14 cellular contexts compared by ENCODE assay signal in the genomic region with DNA sequence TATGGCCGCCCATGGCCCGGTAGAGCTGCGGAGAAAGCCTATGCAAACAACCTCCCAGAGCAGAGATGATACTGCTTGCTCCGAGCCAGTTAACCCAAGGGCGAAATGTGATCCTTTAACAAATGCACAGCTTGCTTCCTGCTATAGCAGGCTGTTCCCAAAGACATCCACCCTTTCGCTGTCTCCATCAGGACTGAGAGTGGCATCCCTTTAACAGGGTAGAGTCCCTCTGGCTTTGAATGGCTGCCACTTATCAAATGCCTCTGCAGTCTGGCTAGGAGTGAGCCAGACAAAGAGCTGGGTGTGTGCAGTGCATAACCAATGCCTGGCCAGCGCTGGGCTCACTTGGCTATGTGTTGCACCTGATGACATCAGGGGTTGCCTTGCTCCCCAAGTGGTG.
DNase-seq lines count a peak whose midpoint lies in the region; TF ChIP-seq lines count a peak whose summit lies in the region.
"Had no signal": no experiment of that assay in that cellular context is flagged by ENCODE, and none has a peak within 500 bp of the region (broad histone marks: within the 10 kb centered on the region; RNA-seq: fewer than 3 reads in every experiment).

No MANE protein-coding gene starts in this region.

- H3K9me3 ChIP-seq in hepatocyte (ENCODE audit: low read depth) (no peaks in the 10 kb centered on the region), Karpas-422 (ENCODE audit: low read length) (no peaks in the 10 kb centered on the region), Peyer's patch (no peaks in the 10 kb centered on the region)

- peak; percentile 76 for DNase-seq in NCI-H1105 treated with DMSO at 0.1 percent for 48 hours (lab: John Stamatoyannopoulos, UW)
- DNase-seq in NCI-H748 treated with DMSO at 0.1 percent for 48 hours (lab: John Stamatoyannopoulos, UW) = peak; percentile 72
- DNase-seq in hepatocyte (ENCODE audit: low spot score) = peak; percentile 24
- no peak for DNase-seq in SW480 (ENCODE audit: low spot score)
- no peak for DNase-seq in Karpas-422
- DNase-seq in Peyer's patch = no peak
- DNase-seq in CD1c-positive myeloid dendritic cell (ENCODE audit: extremely low spot score) = no peak
- DNase-seq: activated T-cell treated with anti-CD3 and anti-CD28 coated beads, Interleukin-2, amount 50 U/mL, for 4 hours; aorta; effector CD8-positive, alpha-beta T cell; GDM1; NCI-H774 had no signal

- H3K27me3 ChIP-seq in hepatocyte (no peaks in the 10 kb centered on the region), Karpas-422 (ENCODE audit: low read length) (no peaks in the 10 kb centered on the region), Peyer's patch (no peaks in the 10 kb centered on the region)

- TF ChIP-seq CTCF in C4-2B (conservative IDR thresholded peaks at IDR 0.05) = no peak
- TF ChIP-seq CTCF in hepatocyte (IDR thresholded peaks at IDR 0.05; ENCODE audit: poor library complexity) = no peak
- TF ChIP-seq CTCF in Peyer's patch (IDR thresholded peaks at IDR 0.05) = no peak

- H3K36me3 ChIP-seq in hepatocyte (replicated peaks; ENCODE audit: insufficient read depth, low read depth) (no peaks in the 10 kb centered on the region), Karpas-422 (ENCODE audit: insufficient read depth, low read length) (no peaks in the 10 kb centered on the region), Peyer's patch (no peaks in the 10 kb centered on the region)

- H4K20me1 ChIP-seq in hepatocyte (ENCODE audit: insufficient read depth, poor library complexity, severe bottlenecking) = no peaks in the 10 kb centered on the region
- no peaks in the 10 kb centered on the region for H4K20me1 ChIP-seq in Karpas-422 (ENCODE audit: insufficient read depth, low read depth, low read length)

- H3K4me2 ChIP-seq in hepatocyte = no peak overlapping the region
- no peak overlapping the region for H3K4me2 ChIP-seq in Karpas-422 (ENCODE audit: low read depth, low read length, poor library complexity, severe bottlenecking)

- no peak overlapping the region for H2AFZ ChIP-seq in hepatocyte
- no peak overlapping the region for H2AFZ ChIP-seq in Karpas-422 (ENCODE audit: low read length)

- TF ChIP-seq POLR2A in Peyer's patch (IDR thresholded peaks at IDR 0.05) = no peak

- H3K79me2 ChIP-seq in hepatocyte (no peaks in the 10 kb centered on the region), Karpas-422 (ENCODE audit: low read length) (no peaks in the 10 kb centered on the region)

- H3K27ac ChIP-seq in C4-2B (peak overlapping the region; percentile 80), hepatocyte (peak overlapping the region; percentile 59), Karpas-422 (ENCODE audit: low read length) (no peak overlapping the region), Peyer's patch (no peak overlapping the region)

- WGBS in hepatocyte (ENCODE audit: low lambda C conversion rate, missing lambda C conversion rate) = 42% methylated on average over 7 of the region's 7 CpGs

- H3K4me1 ChIP-seq in hepatocyte (ENCODE audit: insufficient read depth) (peaks cover 16% of the 10 kb centered on the region), Karpas-422 (ENCODE audit: low read length) (no peaks in the 10 kb centered on the region), Peyer's patch (no peaks in the 10 kb centered on the region)

- H3K9me2 ChIP-seq in hepatocyte (replicated peaks; ENCODE audit: insufficient read depth) = no peaks in the 10 kb centered on the region
- H3K9me2 ChIP-seq in Karpas-422 (replicated peaks; ENCODE audit: insufficient read depth, low read length) = no peaks in the 10 kb centered on the region

- no peak overlapping the region for H3K4me3 ChIP-seq in hepatocyte
- no peak overlapping the region for H3K4me3 ChIP-seq in Karpas-422 (ENCODE audit: low read length)
- H3K4me3 ChIP-seq in Peyer's patch = no peak overlapping the region
- H3K4me3 ChIP-seq: K562 had no signal

- no peak overlapping the region for H3K9ac ChIP-seq in Karpas-422 (ENCODE audit: low read length)

Comparison
In these comparisons a context has a peak if more than half of its experiments do, and no peak if none do; other contexts are left out.
1. H3K27ac ChIP-seq: peak in C4-2B (single experiment) and hepatocyte (single experiment); none in Karpas-422 (single experiment) and Peyer's patch (0 of 4).
2. DNase-seq: peak in NCI-H1105 treated with DMSO at 0.1 percent for 48 hours (single experiment), NCI-H748 treated with DMSO at 0.1 percent for 48 hours (single experiment) and hepatocyte (single experiment); none in SW480 (single experiment), Karpas-422 (single experiment), Peyer's patch (0 of 3) and CD1c-positive myeloid dendritic cell (single experiment).